21 cellular contexts compared by ENCODE assay signal in genomic region chr6:16677458-16677857, GRCh38.
DNase-seq lines count a peak whose midpoint lies in the region; ATAC-seq and TF ChIP-seq lines count a peak whose summit lies in the region.
"Had no signal": no experiment of that assay in that cellular context is flagged by ENCODE, and none has a peak within 500 bp of the region (broad histone marks: within the 10 kb centered on the region; RNA-seq: fewer than 3 reads in every experiment).

No MANE protein-coding gene starts in this region.

- intact Hi-C loops in Panc1 (cut with micrococcal nuclease; ENCODE audit: unreplicated experiment) (no loop called here), gastrocnemius medialis (cut with DNase I; ENCODE audit: low total_unique reads) (loop anchor here (10.0 kb wide), 1 partner anchor 343 kb away; no protein-coding TSS in a partner anchor)

- POLR2A ChIA-PET in Panc1 (lab: Charles Lee) = no interaction called here

- no TSS peak for BruUV-seq in Panc1 (replicated peaks; lab: Mats Ljungman, UMichigan)

- in situ Hi-C loops in Panc1 (cut with HindIII; ENCODE audit: low pct_unique_long_range_greater_than_20kb, low sequenced_read_pairs) (no loop called here), gastrocnemius medialis (cut with MboI; ENCODE audit: low sequenced_read_pairs in 4 of 4) (loop anchor here in 1 of 4 donors (10.0 kb wide), 1 partner anchor 77 kb away; no protein-coding TSS in a partner anchor)

- peak overlapping the region; percentile 43 for H3K27ac ChIP-seq in HUES48 (ENCODE audit: low read depth, low read length)
- H3K27ac ChIP-seq in Panc1 (ENCODE audit: low read length) = peak overlapping the region; percentile 74
- peak overlapping the region; percentile 63 to 71 for H3K27ac ChIP-seq in right atrium auricular region
- peak overlapping the region; percentile 57 to 74 (median 66) for H3K27ac ChIP-seq in gastrocnemius medialis
- H3K27ac ChIP-seq: BLaER1 had no signal

- no peak for TF ChIP-seq POLR2A in gastrocnemius medialis (IDR thresholded peaks at IDR 0.05)

- DNase-seq in Panc1 (ENCODE audit: low read depth, low spot score) (no peak), right atrium auricular region (ENCODE audit: low spot score) (no peak), gastrocnemius medialis (no peak), GM10266 (ENCODE audit: extremely low spot score) (no peak), inferior parietal cortex (ENCODE audit: extremely low spot score) (no peak)
- DNase-seq: activated CD4-positive, alpha-beta T cell treated with anti-CD3 and anti-CD28 coated beads for 1 hour; activated CD8-positive, alpha-beta memory T cell treated with anti-CD3 and anti-CD28 coated beads, Interleukin-2, amount 50 U/mL, for 4 hours; activated naive CD4-positive, alpha-beta T cell treated with Interleukin-2 at 50 U/mL for 16 hours; erythroblast; glutamatergic neuron; immature natural killer cell; NCI-H2029; NCI-H524; SK-N-SH; stimulated activated CD4-positive, alpha-beta T cell treated with anti-CD3 and anti-CD28 coated beads, Interleukin-4, amount 100 ng/mL, for 24 hours; stimulated activated CD8-positive, alpha-beta memory T cell treated with anti-CD3 and anti-CD28 coated beads, Interleukin-4, amount 100 ng/mL, for 48 hours had no signal

- CTCF ChIA-PET in Panc1 (lab: Charles Lee) = interaction anchor here (0.9 kb wide), 1 partner anchor 12 kb away, joined by 3 read pairs; no protein-coding TSS in a partner anchor

- H3K27me3 ChIP-seq in HUES48 (ENCODE audit: control insufficient read depth, insufficient read depth, low read length) (no peaks in the 10 kb centered on the region), Panc1 (ENCODE audit: control insufficient read depth, insufficient read depth, low read length) (no peaks in the 10 kb centered on the region), right atrium auricular region (no peaks in the 10 kb centered on the region), gastrocnemius medialis (no peaks in the 10 kb centered on the region)
- H3K27me3 ChIP-seq: BLaER1, body of pancreas, tibial nerve had no signal

- ATAC-seq in Panc1 (no peak), gastrocnemius medialis (no peak), HG02763 (IDR thresholded peaks at IDR 0.05; ENCODE audit: unreplicated experiment) (no peak)

- no peak overlapping the region for H3K4me3 ChIP-seq in HUES48 (ENCODE audit: low read depth, low read length)
- H3K4me3 ChIP-seq in Panc1 (ENCODE audit: low read depth in 2 of 2, low read length in 2 of 2) = peak overlapping the region in 1 of 2 experiments; percentile 41; a peak in 2 of 4 replicates
- peak overlapping the region in 1 of 2 donors; percentile 8 for H3K4me3 ChIP-seq in right atrium auricular region
- H3K4me3 ChIP-seq in gastrocnemius medialis = peak overlapping the region in 2 of 4 donors; percentile 10 to 40
- H3K4me3 ChIP-seq: BLaER1, body of pancreas had no signal

- TF ChIP-seq CTCF in Panc1 (IDR thresholded peaks at IDR 0.05) (no peak), right atrium auricular region (IDR thresholded peaks at IDR 0.05) (no peak), gastrocnemius medialis (IDR thresholded peaks at IDR 0.05 in 4 of 5, conservative IDR thresholded peaks at IDR 0.05 in 1 of 5) (no peak), GM10266 (IDR thresholded peaks at IDR 0.05; ENCODE audit: control insufficient read depth, insufficient read depth, low read depth, missing control alignments) (no peak)

- no peak overlapping the region for H3K9ac ChIP-seq in HUES48 (ENCODE audit: low read depth, low read length)
- H3K9ac ChIP-seq: BLaER1, SK-N-SH had no signal

- H3K9me3 ChIP-seq in HUES48 (ENCODE audit: control insufficient read depth, insufficient read depth, low read length) (no peaks in the 10 kb centered on the region), Panc1 (ENCODE audit: control insufficient read depth, insufficient read depth, low read depth, low read length) (no peaks in the 10 kb centered on the region), right atrium auricular region (no peaks in the 10 kb centered on the region), gastrocnemius medialis (no peaks in the 10 kb centered on the region)
- H3K9me3 ChIP-seq: BLaER1, body of pancreas, SK-N-SH, tibial nerve had no signal

- H3K4me1 ChIP-seq in HUES48 (ENCODE audit: control insufficient read depth, insufficient read depth, low read length) (peaks cover 7% of the 10 kb centered on the region), Panc1 (ENCODE audit: control insufficient read depth, insufficient read depth, low read length) (peaks cover 79% of the 10 kb centered on the region), right atrium auricular region (peaks cover 0 to 29% of the 10 kb centered on the region in 2 donors), gastrocnemius medialis (peaks cover 29 to 53% of the 10 kb centered on the region in 2 donors)

- H3K36me3 ChIP-seq in HUES48 (ENCODE audit: control insufficient read depth, insufficient read depth, low read length) = no peaks in the 10 kb centered on the region
- H3K36me3 ChIP-seq in Panc1 (ENCODE audit: control insufficient read depth, insufficient read depth, low read length) = no peaks in the 10 kb centered on the region
- no peaks in the 10 kb centered on the region for H3K36me3 ChIP-seq in right atrium auricular region
- no peaks in the 10 kb centered on the region for H3K36me3 ChIP-seq in gastrocnemius medialis
- H3K36me3 ChIP-seq: BLaER1, tibial nerve had no signal
